ENCODE assay signal across 8 cellular contexts in the genomic region with DNA sequence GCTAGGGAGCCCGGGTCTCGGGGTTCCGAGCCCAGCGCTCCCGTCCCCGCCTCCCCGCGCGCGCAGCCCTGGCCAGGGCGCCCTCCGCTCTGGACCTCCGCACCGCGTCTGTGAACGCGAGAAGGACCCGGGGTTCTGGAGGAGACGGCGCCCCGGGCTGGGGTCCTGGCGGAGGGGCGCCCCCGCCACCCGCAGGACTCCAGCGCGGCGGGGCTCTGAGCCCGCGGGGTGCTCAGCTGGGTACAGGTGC.
DNase-seq lines count a peak whose midpoint lies in the region; ATAC-seq and TF ChIP-seq lines count a peak whose summit lies in the region.

No MANE protein-coding gene starts in this region.

- H3K36me3 Mint-ChIP-seq in T-helper 2 cell treated with Interferon-gamma antibody and Interleukin-4, amounts not matched to agents 5 μg/mL and 100 μg/mL, for 36 hours (ENCODE audit: low read depth) = no peaks in the 10 kb centered on the region

- no peak for TF ChIP-seq CTCF in cardiac fibroblast (IDR thresholded peaks at IDR 0.05; ENCODE audit: low read depth, low read length)

- peaks cover 13% of the 10 kb centered on the region for H3K4me1 Mint-ChIP-seq in T-helper 2 cell treated with Interferon-gamma antibody and Interleukin-4, amounts not matched to agents 5 μg/mL and 100 μg/mL, for 36 hours (ENCODE audit: low read depth)

- H3K9ac ChIP-seq in muscle layer of colon (ENCODE audit: low read length) = peak overlapping the region; percentile 65

- H3K27ac ChIP-seq in muscle layer of colon (ENCODE audit: low read depth, low read length) = peak overlapping the region; percentile 77

- peak; percentile 10 for ATAC-seq in HG03108 (IDR thresholded peaks at IDR 0.05; ENCODE audit: unreplicated experiment)

- peak overlapping the region; percentile 63 for H3K4me3 Mint-ChIP-seq in T-helper 2 cell treated with Interferon-gamma antibody and Interleukin-4, amounts not matched to agents 5 μg/mL and 100 μg/mL, for 36 hours

- peaks cover 55% of the 10 kb centered on the region for H3K27me3 Mint-ChIP-seq in T-helper 2 cell treated with Interferon-gamma antibody and Interleukin-4, amounts not matched to agents 5 μg/mL and 100 μg/mL, for 36 hours (ENCODE audit: low read depth)

- H3K4me3 ChIP-seq in cardiac fibroblast (replicated peaks in 1 of 2; ENCODE audit: low read depth in 2 of 2, low read length in 2 of 2) = peak overlapping the region; percentile 43 to 50
- peak overlapping the region; percentile 67 to 81 for H3K4me3 ChIP-seq in muscle layer of colon (ENCODE audit: low read depth in 1 of 2, low read length in 2 of 2)

- H3K36me3 ChIP-seq in muscle layer of colon (ENCODE audit: insufficient read depth, low read length) = no peaks in the 10 kb centered on the region

- DNase-seq in T-helper 2 cell treated with Interferon-gamma antibody and Interleukin-4, amounts not matched to agents 5 μg/mL and 100 μg/mL, for 36 hours (ENCODE audit: low spot score) = no peak
- DNase-seq in T-helper 2 cell (no peak), cardiac fibroblast (ENCODE audit: low read depth in 2 of 2) (no peak), RKO (ENCODE audit: low spot score) (no peak), DMS79 treated with DMSO at 0.1 percent for 48 hours (lab: John Stamatoyannopoulos, UW) (no peak), hippocampal formation (lab: John Stamatoyannopoulos, UW) (no peak)

- H3K9me3 ChIP-seq in muscle layer of colon (ENCODE audit: low read length) = no peaks in the 10 kb centered on the region

- peaks cover 35% of the 10 kb centered on the region for H3K4me1 ChIP-seq in muscle layer of colon (ENCODE audit: insufficient read depth, low read length)

- H3K9me3 Mint-ChIP-seq in T-helper 2 cell treated with Interferon-gamma antibody and Interleukin-4, amounts not matched to agents 5 μg/mL and 100 μg/mL, for 36 hours = no peaks in the 10 kb centered on the region

- peaks cover 0 to 7% of the 10 kb centered on the region in 2 donors for H3K27me3 ChIP-seq in muscle layer of colon (ENCODE audit: control insufficient read depth in 1 of 2, insufficient read depth in 2 of 2, low read length in 2 of 2)

- H3K27ac Mint-ChIP-seq in T-helper 2 cell treated with Interferon-gamma antibody and Interleukin-4, amounts not matched to agents 5 μg/mL and 100 μg/mL, for 36 hours = no peak overlapping the region
